ENCODE assay signal across 1 cellular context in genomic region chr5:143014017-143014651, GRCh38.
TF ChIP-seq lines count a peak whose summit lies in the region.

No MANE protein-coding gene starts in this region.

TF ChIP-seq in HEK293, 187 proteins besides CTCF, POLR2A, EP300 and RAD21 (continued from another document):
- TF ChIP-seq ZBTB6 (tag by site-specific recombination; IDR thresholded peaks at IDR 0.05), result peak; percentile 69
- no peak for TF ChIP-seq ZNF132 (tag by site-specific recombination; IDR thresholded peaks at IDR 0.05; ENCODE audit: borderline replicate concordance)
- no peak for TF ChIP-seq ZNF548 (tag by site-specific recombination; IDR thresholded peaks at IDR 0.05)
- TF ChIP-seq ZNF19 (tag by site-specific recombination; IDR thresholded peaks at IDR 0.05; ENCODE audit: low read depth), result no peak
- no peak for TF ChIP-seq ZNF701 (tag by site-specific recombination; IDR thresholded peaks at IDR 0.05)
- peak; percentile 50; the same call in 1 of the 2 replicates for TF ChIP-seq IKZF3 (tag by site-specific recombination; IDR thresholded peaks at IDR 0.05)
- TF ChIP-seq ZBTB44 (tag by site-specific recombination; IDR thresholded peaks at IDR 0.05), result 0 out of 2 replicates have a peak, but pooled peaks have one; percentile 12
- no peak for TF ChIP-seq PBX3 (CRISPR knock-in tag; IDR thresholded peaks at IDR 0.05)
- TF ChIP-seq ZNF645 (tag by site-specific recombination; IDR thresholded peaks at IDR 0.05), result no peak
- TF ChIP-seq ZNF830 (tag by site-specific recombination; IDR thresholded peaks at IDR 0.05; ENCODE audit: low read depth), result no peak
- no peak for TF ChIP-seq MZF1 (tag by site-specific recombination; IDR thresholded peaks at IDR 0.05; ENCODE audit: borderline replicate concordance)
- peak; percentile 100 for TF ChIP-seq ZNF2 (tag by site-specific recombination; IDR thresholded peaks at IDR 0.05)
